In genomic region chr1:16017461-16018303, GRCh38 we compare ENCODE assay signal across 8 cellular contexts. TPM values are rescaled to one million over a fixed set of nuclear protein-coding genes. Genes with fewer than 3 reads are reported as not detected.
DNase-seq lines count a peak whose midpoint lies in the region; ATAC-seq and TF ChIP-seq lines count a peak whose summit lies in the region.

Gene HSPB7, minus strand, starts transcription at chr1:16018043. Its CDS starts 80 bp downstream, at chr1:16017963.

- H3K27ac ChIP-seq in body of pancreas (peak within 1 kb of the TSS; percentile 3 to 66 (median 58)), layer of hippocampus (ENCODE audit: low read depth, low read length) (peak within 1 kb of the TSS; percentile 69), stomach (peak within 1 kb of the TSS; percentile 63 to 91 (median 82))

- H3K4me1 ChIP-seq in body of pancreas (peaks cover 63% of the 10 kb centered on the region), stomach (peaks cover 46 to 90% (median 64%) of the 10 kb centered on the region in 4 donors)

- DNase-seq in H7 (peak; percentile 94), body of pancreas (peak; percentile 37 to 63 (median 54)), stomach (peak; percentile 81), NCI-H146 (lab: John Stamatoyannopoulos, UW) (no peak), NCI-H2029 treated with DMSO at 0.1 percent for 48 hours (lab: John Stamatoyannopoulos, UW) (no peak)
- no peak for DNase-seq in stimulated activated naive CD8-positive, alpha-beta T cell treated with anti-CD3 and anti-CD28 coated beads, Interleukin-15, amount 100 ng/mL, for 72 hours

- peak; percentile 27 for ATAC-seq in body of pancreas
- ATAC-seq in stimulated activated naive CD8-positive, alpha-beta T cell treated with anti-CD3 and anti-CD28 coated beads, Interleukin-15, amount 100 ng/mL, for 72 hours = no peak
- no peak for ATAC-seq in GM21515 (IDR thresholded peaks at IDR 0.05; ENCODE audit: unreplicated experiment)

- no peaks in the 10 kb centered on the region for H3K36me3 ChIP-seq in H7 (replicated peaks; ENCODE audit: control insufficient read depth, insufficient read depth, low read length)
- H3K36me3 ChIP-seq in body of pancreas (replicated peaks in 1 of 2; ENCODE audit: insufficient read depth in 1 of 2, low read depth in 2 of 2) = no peaks in the 10 kb centered on the region
- H3K36me3 ChIP-seq in stomach = no peaks in the 10 kb centered on the region

- H3K9me3 ChIP-seq in body of pancreas = no peaks in the 10 kb centered on the region
- no peaks in the 10 kb centered on the region for H3K9me3 ChIP-seq in stomach

- no peaks in the 10 kb centered on the region for H3K27me3 ChIP-seq in H7 (ENCODE audit: control insufficient read depth, insufficient read depth, low read length)
- no peaks in the 10 kb centered on the region for H3K27me3 ChIP-seq in body of pancreas
- H3K27me3 ChIP-seq in layer of hippocampus (ENCODE audit: control insufficient read depth, insufficient read depth, low read length) = peaks cover 3% of the 10 kb centered on the region
- H3K27me3 ChIP-seq in stomach = no peaks in the 10 kb centered on the region

- TF ChIP-seq POLR2A in body of pancreas (IDR thresholded peaks at IDR 0.05) (no peak), stomach (IDR thresholded peaks at IDR 0.05) (no peak)

- peaks cover 20% of the 10 kb centered on the region for H3K27me3 Mint-ChIP-seq in stimulated activated naive CD8-positive, alpha-beta T cell treated with anti-CD3 and anti-CD28 coated beads, Interleukin-15, amount 100 ng/mL, for 72 hours

- no peaks in the 10 kb centered on the region for H3K9me3 Mint-ChIP-seq in stimulated activated naive CD8-positive, alpha-beta T cell treated with anti-CD3 and anti-CD28 coated beads, Interleukin-15, amount 100 ng/mL, for 72 hours

- H3K4me3 ChIP-seq in H7 (ENCODE audit: insufficient read depth, low read depth, low read length) (no peak within 1 kb of the TSS), body of pancreas (no peak within 1 kb of the TSS), stomach (peak within 1 kb of the TSS; percentile 18 to 44 (median 42))

- H3K4me3 Mint-ChIP-seq in stimulated activated naive CD8-positive, alpha-beta T cell treated with anti-CD3 and anti-CD28 coated beads, Interleukin-15, amount 100 ng/mL, for 72 hours = no peak within 1 kb of the TSS

- TF ChIP-seq CTCF in body of pancreas (IDR thresholded peaks at IDR 0.05) (no peak), stomach (IDR thresholded peaks at IDR 0.05) (no peak)

- H3K4me1 Mint-ChIP-seq in stimulated activated naive CD8-positive, alpha-beta T cell treated with anti-CD3 and anti-CD28 coated beads, Interleukin-15, amount 100 ng/mL, for 72 hours = peaks cover 21% of the 10 kb centered on the region

- TF ChIP-seq EP300 in stomach (IDR thresholded peaks at IDR 0.05) = peak; percentile 58

- WGBS in body of pancreas, 2 donors = 62 to 66% methylated on average over 21 to 36 of the region's 37 CpGs
- 21 to 33% (median 26%) methylated on average over 24 to 37 of the region's 37 CpGs for WGBS in stomach, 5 donors

- peak within 1 kb of the TSS in 1 of 2 donors; percentile 89 for H3K27ac Mint-ChIP-seq in stimulated activated naive CD8-positive, alpha-beta T cell treated with anti-CD3 and anti-CD28 coated beads, Interleukin-15, amount 100 ng/mL, for 72 hours

- intact Hi-C loops in body of pancreas (cut with DNase I) = no loop called here
- intact Hi-C loops in stomach (cut with DNase I; ENCODE audit: low total_unique reads) = no loop called here

RNA-seq across cellular contexts. Expression of gene HSPB7, which starts in this region (rescaled TPM):
- 0.07 TPM in 1 of 2 replicates, not detected in the other for total RNA-seq in H7 (2014; rRNA removed; shearing (Covaris generic))
- total RNA-seq in body of pancreas = 10 to 100 TPM in 1 of 2 donors, 1 to 10 TPM in 1; 5.7 to 39.9 TPM
- total RNA-seq in stomach = 10 to 100 TPM in 4 of 5 donors, 1 to 10 TPM in 1; 9.9 to 83.5 (median 32.1) TPM
- 10 to 100 TPM; 11.8 to 32.0 (median 14.2) TPM for polyA plus RNA-seq in stomach

Comparison
In these comparisons a context has a peak if more than half of its experiments do, and no peak if none do; other contexts are left out.
1. Peak in DNase-seq in H7; RNA of the gene not detected or under 1 TPM.
2. DNase-seq: peak in body of pancreas (4 of 4) and stomach (single experiment); none in stimulated activated naive CD8-positive, alpha-beta T cell treated with anti-CD3 and anti-CD28 coated beads, Interleukin-15, amount 100 ng/mL, for 72 hours (0 of 2), NCI-H146 (single experiment) and NCI-H2029 treated with DMSO at 0.1 percent for 48 hours (single experiment).
3. H3K4me3 ChIP-seq: peak in stomach (4 of 4); none in H7 (single experiment) and body of pancreas (0 of 2).
4. Peak in every context shown above with its lines, with median percentiles within 50 percentile points of each other: H3K27ac ChIP-seq.